Comparison of ENCODE assay signal across 8 cellular contexts in the genomic region with DNA sequence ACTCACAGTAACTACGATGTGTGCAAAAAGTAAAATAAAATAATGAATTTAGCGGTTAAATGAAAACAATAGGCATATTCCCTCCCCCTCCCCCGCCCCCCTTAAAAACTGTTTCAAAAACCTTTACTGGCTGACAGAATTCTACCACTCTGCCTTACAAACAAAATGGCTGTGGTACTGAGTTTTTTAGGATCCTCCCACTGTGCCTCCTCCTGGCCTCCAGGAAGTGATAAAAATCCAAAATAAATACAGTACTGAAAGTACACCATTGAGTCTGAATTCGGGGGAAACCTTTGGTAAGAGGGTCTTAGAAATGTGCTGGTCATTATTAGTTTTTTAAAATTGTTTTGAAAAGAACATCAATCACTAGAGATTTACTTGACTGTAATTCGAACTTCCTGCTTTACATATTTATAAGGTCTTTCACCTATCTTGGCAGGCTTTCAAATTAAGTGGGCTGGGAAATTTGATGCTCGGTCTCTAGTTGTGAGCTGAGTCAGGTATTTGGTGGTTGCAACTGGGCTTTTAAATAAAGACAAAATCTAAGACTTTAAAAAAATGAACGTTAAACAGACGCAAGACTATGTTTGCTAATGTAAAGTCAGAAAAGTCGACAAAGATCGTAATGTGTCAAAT. TPM values are rescaled to one million over a fixed set of nuclear protein-coding genes. Genes with fewer than 3 reads are reported as not detected.
DNase-seq lines count a peak whose midpoint lies in the region; ATAC-seq, FAIRE-seq and TF ChIP-seq lines count a peak whose summit lies in the region.

No MANE protein-coding gene starts in this region.

- H3K36me3 ChIP-seq in Karpas-422 (ENCODE audit: insufficient read depth, low read length) = 0 out of 2 replicates have a peak, but pooled peaks cover 6% of the 10 kb centered on the region
- H3K36me3 ChIP-seq in effector memory CD4-positive, alpha-beta T cell (ENCODE audit: control insufficient read depth, insufficient read depth, low read length) = no peaks in the 10 kb centered on the region
- H3K36me3 ChIP-seq in lung (ENCODE audit: control insufficient read depth in 2 of 2, insufficient read depth in 2 of 2, low read length in 2 of 2) = no peaks in the 10 kb centered on the region

- H3K9me3 ChIP-seq in Karpas-422 (ENCODE audit: low read length) (no peaks in the 10 kb centered on the region), lung (ENCODE audit: control insufficient read depth in 2 of 2, insufficient read depth in 1 of 2, low read length in 1 of 2) (no peaks in the 10 kb centered on the region)
- no peaks in the 10 kb centered on the region for H3K9me3 ChIP-seq in effector memory CD4-positive, alpha-beta T cell (ENCODE audit: control insufficient read depth, low read length)

- peak overlapping the region; percentile 81 for H3K4me3 ChIP-seq in Karpas-422 (ENCODE audit: low read length)
- peak overlapping the region; percentile 86 for H3K4me3 ChIP-seq in effector memory CD4-positive, alpha-beta T cell (ENCODE audit: insufficient read depth, low read depth, low read length, poor library complexity, severe bottlenecking)
- no peak overlapping the region for H3K4me3 ChIP-seq in lung

- H3K79me2 ChIP-seq in Karpas-422 (ENCODE audit: low read length) = peaks cover 40% of the 10 kb centered on the region

- WGBS in lung, 2 donors = 11 to 17% methylated on average over 10 of the region's 10 CpGs

- H3K4me2 ChIP-seq in Karpas-422 (ENCODE audit: low read depth, low read length, poor library complexity, severe bottlenecking) = peak overlapping the region; percentile 99

- H3K27ac ChIP-seq in Karpas-422 (ENCODE audit: low read length) = peak overlapping the region; percentile 96
- H3K27ac ChIP-seq in effector memory CD4-positive, alpha-beta T cell (ENCODE audit: insufficient read depth, low read length, poor library complexity, severe bottlenecking) = peak overlapping the region; percentile 88
- peak overlapping the region in 1 of 2 donors; percentile 95 for H3K27ac ChIP-seq in lung (ENCODE audit: low read depth in 1 of 2, low read length in 1 of 2)

- peak overlapping the region; percentile 92 for H2AFZ ChIP-seq in Karpas-422 (ENCODE audit: low read length)

- no peak for DNase-seq in activated naive CD4-positive, alpha-beta T cell treated with anti-CD3 and anti-CD28 coated beads, Interleukin-2, amount 50 U/mL, for 72 hours (ENCODE audit: low spot score in 2 of 2)
- no peak for DNase-seq in activated naive CD4-positive, alpha-beta T cell treated with Interleukin-2 at 50 U/mL for 16 hours
- DNase-seq in Karpas-422 = peak; percentile 91
- DNase-seq in RKO (ENCODE audit: low spot score) = peak; percentile 83
- DNase-seq in effector memory CD4-positive, alpha-beta T cell = no peak
- DNase-seq in lung (ENCODE audit: low spot score) = no peak
- peak; percentile 57 for DNase-seq in urothelium cell line (ENCODE audit: low spot score)

- H3K9me3 Mint-ChIP-seq in activated naive CD4-positive, alpha-beta T cell treated with anti-CD3 and anti-CD28 coated beads, Interleukin-2, amount 50 U/mL, for 72 hours = no peaks in the 10 kb centered on the region

- H3K27ac Mint-ChIP-seq in activated naive CD4-positive, alpha-beta T cell treated with anti-CD3 and anti-CD28 coated beads, Interleukin-2, amount 50 U/mL, for 72 hours = no peak overlapping the region

- FAIRE-seq in urothelium cell line (lab: Jason Lieb, UNC) = no peak

- H3K27me3 ChIP-seq in Karpas-422 (ENCODE audit: low read length) (no peaks in the 10 kb centered on the region), lung (ENCODE audit: control insufficient read depth, insufficient read depth) (no peaks in the 10 kb centered on the region)
- no peaks in the 10 kb centered on the region for H3K27me3 ChIP-seq in effector memory CD4-positive, alpha-beta T cell (replicated peaks; ENCODE audit: control insufficient read depth, insufficient read depth, low read length, poor library complexity, severe bottlenecking)

- H3K4me1 ChIP-seq in Karpas-422 (ENCODE audit: low read length) = peaks cover 37% of the 10 kb centered on the region
- no peaks in the 10 kb centered on the region for H3K4me1 ChIP-seq in effector memory CD4-positive, alpha-beta T cell (ENCODE audit: control insufficient read depth, insufficient read depth, low read length, poor library complexity, severe bottlenecking)
- H3K4me1 ChIP-seq in lung (ENCODE audit: control insufficient read depth in 2 of 2, insufficient read depth in 2 of 2, low read length in 2 of 2) = peaks cover 0 to 3% of the 10 kb centered on the region in 2 donors

- H3K9ac ChIP-seq in Karpas-422 (ENCODE audit: low read length) = peak overlapping the region; percentile 79

- TF ChIP-seq CTCF in lung (IDR thresholded peaks at IDR 0.05; ENCODE audit: control extremely low read depth, extremely low read depth) = no peak

- peak; percentile 25 to 36 for ATAC-seq in activated naive CD4-positive, alpha-beta T cell treated with anti-CD3 and anti-CD28 coated beads, Interleukin-2, amount 50 U/mL, for 72 hours
- ATAC-seq in lung (ENCODE audit: insufficient read depth, low FRiP score) = peak; percentile 74
- ATAC-seq in HG02970 (IDR thresholded peaks at IDR 0.05; ENCODE audit: low FRiP score, unreplicated experiment) = no peak

- no peaks in the 10 kb centered on the region for H4K20me1 ChIP-seq in Karpas-422 (ENCODE audit: insufficient read depth, low read depth, low read length)

- no peaks in the 10 kb centered on the region for H3K36me3 Mint-ChIP-seq in activated naive CD4-positive, alpha-beta T cell treated with anti-CD3 and anti-CD28 coated beads, Interleukin-2, amount 50 U/mL, for 72 hours

- H3K9me2 ChIP-seq in Karpas-422 (replicated peaks; ENCODE audit: insufficient read depth, low read length) = no peaks in the 10 kb centered on the region

RNA-seq across cellular contexts. Expression of a gene that starts 32.5 kb away (rescaled TPM):
- total RNA-seq in activated naive CD4-positive, alpha-beta T cell treated with anti-CD3 and anti-CD28 coated beads, Interleukin-2, amount 50 U/mL, for 72 hours = 10 to 100 TPM; 28.3 to 40.2 TPM
- total RNA-seq in Karpas-422 (2014; rRNA removed; shearing (Covaris generic); ENCODE audit: low replicate concordance) = 35.6 and 56.9 TPM in 2 replicates
- total RNA-seq in lung = 100 to 1,000 TPM in 1 of 2 donors, 10 to 100 TPM in 1; 35.8 to 109 TPM
- polyA plus RNA-seq in lung = 10 to 100 TPM; 13.2 to 16.3 TPM

Comparison
In these comparisons a context has a peak if more than half of its experiments do, and no peak if none do; other contexts are left out.
1. DNase-seq: peak in Karpas-422 (single experiment), RKO (single experiment) and urothelium cell line (single experiment); none in activated naive CD4-positive, alpha-beta T cell treated with anti-CD3 and anti-CD28 coated beads, Interleukin-2, amount 50 U/mL, for 72 hours (0 of 2), activated naive CD4-positive, alpha-beta T cell treated with Interleukin-2 at 50 U/mL for 16 hours (single experiment), effector memory CD4-positive, alpha-beta T cell (0 of 3) and lung (single experiment).